In the genomic region with DNA sequence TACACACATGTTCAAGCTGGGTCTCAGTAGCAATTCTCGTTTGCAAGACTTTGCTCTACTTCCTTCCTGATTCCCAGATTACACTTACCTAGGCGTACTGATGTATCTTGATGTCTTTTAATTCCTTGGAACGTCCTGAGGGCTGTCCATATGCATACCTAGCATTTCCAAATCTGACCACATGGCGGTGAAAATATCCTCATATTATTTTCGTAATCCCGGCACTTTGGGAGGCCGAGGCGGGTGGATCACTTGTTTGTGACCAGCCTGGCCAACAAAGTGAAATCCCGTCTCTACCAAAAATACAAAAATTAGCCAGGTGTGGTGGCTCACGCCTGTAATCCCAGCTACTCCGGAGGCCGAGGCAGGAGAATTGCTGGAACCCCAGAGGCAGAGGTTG, we compare ENCODE assay signal across 18 cellular contexts.
DNase-seq lines count a peak whose midpoint lies in the region; TF ChIP-seq lines count a peak whose summit lies in the region.
"Had no signal": no experiment of that assay in that cellular context is flagged by ENCODE, and none has a peak within 500 bp of the region (broad histone marks: within the 10 kb centered on the region; RNA-seq: fewer than 3 reads in every experiment).

No MANE protein-coding gene starts in this region.

- no peaks in the 10 kb centered on the region for H3K36me3 ChIP-seq in Loucy (ENCODE audit: insufficient read depth, low read length)
- no peaks in the 10 kb centered on the region for H3K36me3 ChIP-seq in kidney epithelial cell (ENCODE audit: control insufficient read depth, insufficient read depth, low read length)
- no peaks in the 10 kb centered on the region for H3K36me3 ChIP-seq in H7 (replicated peaks; ENCODE audit: control insufficient read depth, insufficient read depth, low read length)
- H3K36me3 ChIP-seq: right atrium auricular region had no signal

- no peak overlapping the region for H3K27ac ChIP-seq in C4-2B
- H3K27ac ChIP-seq: right atrium auricular region, testis had no signal

- H3K9ac ChIP-seq in Loucy (ENCODE audit: low read depth, low read length, poor library complexity, severe bottlenecking) = no peak overlapping the region

- no peak for DNase-seq in astrocyte of the cerebellum (ENCODE audit: low read depth)
- no peak for DNase-seq in kidney epithelial cell (ENCODE audit: low read depth)
- DNase-seq in inferior parietal cortex (ENCODE audit: extremely low spot score) = no peak
- no peak for DNase-seq in T-helper 9 cell
- no peak for DNase-seq in ecto neural progenitor cell (ENCODE audit: low spot score)
- no peak for DNase-seq in H7
- DNase-seq: activated naive CD4-positive, alpha-beta T cell; activated T-cell treated with anti-CD3 and anti-CD28 coated beads for 4 hours; amniotic stem cell; effector CD8-positive, alpha-beta T cell; EL; NK-92 treated with Interleukin-12 subunit alpha and Interleukin-12 subunit beta, amount 100 ng/mL, for 24 hours; nucleus accumbens; RPMI8226; testis had no signal

- H3K27me3 ChIP-seq in Loucy (ENCODE audit: insufficient read depth, low read length, poor library complexity, severe bottlenecking) (no peaks in the 10 kb centered on the region), kidney epithelial cell (ENCODE audit: control insufficient read depth, insufficient read depth, low read length) (no peaks in the 10 kb centered on the region), H7 (ENCODE audit: control insufficient read depth, insufficient read depth, low read length) (no peaks in the 10 kb centered on the region)
- H3K27me3 ChIP-seq: right atrium auricular region, testis had no signal

- no peak overlapping the region for H2AFZ ChIP-seq in Loucy (ENCODE audit: low read length)

- no peaks in the 10 kb centered on the region for H3K9me2 ChIP-seq in Loucy (replicated peaks; ENCODE audit: low read depth, low read length)

- H3K4me2 ChIP-seq in Loucy (ENCODE audit: low read depth, low read length, poor library complexity, severe bottlenecking) = no peak overlapping the region

- H3K4me3 ChIP-seq in Loucy (ENCODE audit: low read length, poor library complexity, severe bottlenecking) (no peak overlapping the region), astrocyte of the cerebellum (ENCODE audit: low read depth, low read length) (no peak overlapping the region), kidney epithelial cell (ENCODE audit: low read depth, low read length) (no peak overlapping the region), H7 (ENCODE audit: insufficient read depth, low read depth, low read length) (no peak overlapping the region)
- H3K4me3 ChIP-seq: right atrium auricular region, testis had no signal

- H4K20me1 ChIP-seq in Loucy (ENCODE audit: insufficient read depth, low read length, poor library complexity, severe bottlenecking) = no peaks in the 10 kb centered on the region

- in situ Hi-C loops in astrocyte of the cerebellum (cut with HindIII; ENCODE audit: low sequenced_read_pairs) = no loop called here

- H3F3A ChIP-seq in Loucy (ENCODE audit: low read depth) = no peaks in the 10 kb centered on the region

- no peaks in the 10 kb centered on the region for H3K79me2 ChIP-seq in Loucy (ENCODE audit: insufficient read depth, low read length)

- H3K9me3 ChIP-seq in Loucy (ENCODE audit: insufficient read depth, low read depth, low read length) = no peaks in the 10 kb centered on the region
- H3K9me3 ChIP-seq: right atrium auricular region, testis had no signal

- peak; percentile 49 for TF ChIP-seq CTCF in C4-2B (conservative IDR thresholded peaks at IDR 0.05)
- peak; percentile 29 for TF ChIP-seq CTCF in Loucy (conservative IDR thresholded peaks at IDR 0.05; ENCODE audit: low read length)
- TF ChIP-seq CTCF in astrocyte of the cerebellum (IDR thresholded peaks at IDR 0.05; ENCODE audit: low read depth, low read length, missing control alignments) = peak; percentile 10
- TF ChIP-seq CTCF in kidney epithelial cell (IDR thresholded peaks at IDR 0.05; ENCODE audit: insufficient read depth, low read length, poor library complexity, severe bottlenecking) = peak; percentile 10

- H3K4me1 ChIP-seq in Loucy (ENCODE audit: insufficient read depth, low read length, poor library complexity, severe bottlenecking) = no peaks in the 10 kb centered on the region
- H3K4me1 ChIP-seq: right atrium auricular region, testis had no signal
